In genomic region chr3:101857279-101857678, GRCh38 we compare ENCODE assay signal across 16 cellular contexts. TPM values are rescaled to one million over a fixed set of nuclear protein-coding genes. Genes with fewer than 3 reads are reported as not detected.
A peak's percentile ranks its signal among the peaks of the same experiment; 100 is the strongest.
DNase-seq lines count a peak whose midpoint lies in the region; ATAC-seq, FAIRE-seq and TF ChIP-seq lines count a peak whose summit lies in the region.
"Had no signal": no experiment of that assay in that cellular context is flagged by ENCODE, and none has a peak within 500 bp of the region (broad histone marks: within the 10 kb centered on the region; RNA-seq: fewer than 3 reads in every experiment).

No MANE protein-coding gene starts in this region.

- H3K9me3 Mint-ChIP-seq in CD14-positive monocyte: no peaks in the 10 kb centered on the region
- H3K9me3 Mint-ChIP-seq in central memory CD8-positive, alpha-beta T cell: no peaks in the 10 kb centered on the region

- TF ChIP-seq CTCF in CD14-positive monocyte (IDR thresholded peaks at IDR 0.05): no peak

- peak overlapping the region in 1 of 2 donors; percentile 41 for H3K4me3 ChIP-seq in muscle layer of duodenum (ENCODE audit: low read depth in 1 of 2, low read length in 2 of 2)
- H3K4me3 ChIP-seq: psoas muscle had no signal

- H3K4me1 ChIP-seq in muscle layer of duodenum (ENCODE audit: control insufficient read depth in 1 of 2, insufficient read depth in 2 of 2, low read length in 2 of 2): peaks cover 0 to 5% of the 10 kb centered on the region in 2 donors
- H3K4me1 ChIP-seq: psoas muscle had no signal

- H3K27me3 Mint-ChIP-seq in CD14-positive monocyte (ENCODE audit: low read depth in 3 of 3): no peaks in the 10 kb centered on the region
- H3K27me3 Mint-ChIP-seq in central memory CD8-positive, alpha-beta T cell: no peaks in the 10 kb centered on the region

- FAIRE-seq in GM12892 (lab: Jason Lieb, UNC): peak; percentile 5

- no peaks in the 10 kb centered on the region for H3K27me3 ChIP-seq in muscle layer of duodenum (ENCODE audit: low read depth, low read length)

- H3K36me3 ChIP-seq in muscle layer of duodenum (ENCODE audit: control insufficient read depth in 1 of 2, insufficient read depth in 2 of 2, low read length in 2 of 2): peaks cover 90 to 92% of the 10 kb centered on the region in 2 donors

- H3K9me3 ChIP-seq in muscle layer of duodenum (ENCODE audit: control insufficient read depth in 1 of 2, low read length in 2 of 2): no peaks in the 10 kb centered on the region
- H3K9me3 ChIP-seq: psoas muscle had no signal

- peak overlapping the region; percentile 60 for H3K27ac ChIP-seq in muscle layer of duodenum (ENCODE audit: low read length)
- H3K27ac ChIP-seq: C4-2B, psoas muscle, RWPE1 had no signal

- 0 out of 2 replicates have a peak, but pooled peaks have one; percentile 52 for TF ChIP-seq POLR2A in GM12892 (IDR thresholded peaks at IDR 0.05; ENCODE audit: low read depth, low read length)

- peaks cover 97 to 99% of the 10 kb centered on the region in 2 donors for H3K36me3 Mint-ChIP-seq in CD14-positive monocyte
- peaks cover 94% of the 10 kb centered on the region for H3K36me3 Mint-ChIP-seq in central memory CD8-positive, alpha-beta T cell (ENCODE audit: insufficient read depth)

- H3K27ac Mint-ChIP-seq in CD14-positive monocyte: peak overlapping the region; percentile 12 to 83 (median 37)
- peak overlapping the region; percentile 9 for H3K27ac Mint-ChIP-seq in central memory CD8-positive, alpha-beta T cell (ENCODE audit: low read depth)

- H3K4me3 Mint-ChIP-seq in CD14-positive monocyte: peak overlapping the region in 1 of 2 donors; percentile 8
- no peak overlapping the region for H3K4me3 Mint-ChIP-seq in central memory CD8-positive, alpha-beta T cell

- intact Hi-C loops in CD14-positive monocyte (cut with micrococcal nuclease): no loop called here

- DNase-seq in CD14-positive monocyte (ENCODE audit: low spot score) (no peak), GM12892 (ENCODE audit: insufficient read length) (no peak), 8988T (no peak), NCI-H187 (lab: John Stamatoyannopoulos, UW) (no peak)
- no peak for DNase-seq in central memory CD8-positive, alpha-beta T cell (ENCODE audit: low spot score in 2 of 2)
- DNase-seq in activated CD4-positive, CD25-positive, alpha-beta regulatory T cell treated with anti-CD3 and anti-CD28 coated beads, Interleukin-2, amount 50 U/mL, for 72 hours: no peak
- DNase-seq: central memory CD4-positive, alpha-beta T cell; KBM-7; midbrain; NCI-H69; psoas muscle; stimulated activated CD4-positive, alpha-beta T cell treated with anti-CD3 and anti-CD28 coated beads, Interleukin-2, amount 100 ng/mL, for 48 hours had no signal

- ATAC-seq in central memory CD8-positive, alpha-beta T cell (replicated peaks; ENCODE audit: extremely low read depth, poor library complexity, severe bottlenecking): no peak
- ATAC-seq in HG02981 (IDR thresholded peaks at IDR 0.05; ENCODE audit: unreplicated experiment): no peak
- ATAC-seq: psoas muscle had no signal

- peaks cover 62% of the 10 kb centered on the region for H3K4me1 Mint-ChIP-seq in CD14-positive monocyte
- H3K4me1 Mint-ChIP-seq in central memory CD8-positive, alpha-beta T cell: peaks cover 37% of the 10 kb centered on the region

RNA-seq across cellular contexts. Expression of gene NFKBIZ, which starts 8.0 kb away (rescaled TPM):
- 10 to 100 TPM; 71.0 to 84.9 TPM for polyA plus RNA-seq in CD14-positive monocyte
- polyA plus RNA-seq in GM12892 (2012; ENCODE audit: missing spikeins): 27.7 TPM
